In genomic region chr16:9099131-9099625, GRCh38 we compare ENCODE assay signal across 9 cellular contexts. TPM values are rescaled to one million over a fixed set of nuclear protein-coding genes. Genes with fewer than 3 reads are reported as not detected.
DNase-seq lines count a peak whose midpoint lies in the region; ATAC-seq, FAIRE-seq and TF ChIP-seq lines count a peak whose summit lies in the region.
"Had no signal": no experiment of that assay in that cellular context is flagged by ENCODE, and none has a peak within 500 bp of the region (broad histone marks: within the 10 kb centered on the region; RNA-seq: fewer than 3 reads in every experiment).

No MANE protein-coding gene starts in this region.

- peak overlapping the region; percentile 56 for H3K4me2 ChIP-seq in Loucy (ENCODE audit: low read depth, low read length, poor library complexity, severe bottlenecking)
- peak overlapping the region; percentile 66 for H3K4me2 ChIP-seq in GM12878 (ENCODE audit: control insufficient read depth, insufficient read depth)

- no peak for TF ChIP-seq EP300 in GM12878 (IDR thresholded peaks at IDR 0.05; ENCODE audit: borderline replicate concordance in 1 of 2, control insufficient read depth in 1 of 2, low read depth in 2 of 2, low read length in 2 of 2)
- TF ChIP-seq EP300 in suprapubic skin (IDR thresholded peaks at IDR 0.05), result no peak

- H3K79me2 ChIP-seq in Loucy (ENCODE audit: insufficient read depth, low read length), result peaks cover 100% of the 10 kb centered on the region
- peaks cover 100% of the 10 kb centered on the region for H3K79me2 ChIP-seq in GM12878 (ENCODE audit: control insufficient read depth, insufficient read depth, low read length)

- no peaks in the 10 kb centered on the region for H3F3A ChIP-seq in Loucy (ENCODE audit: low read depth)

- peak overlapping the region; percentile 15 for H3K27ac ChIP-seq in GM12878 (ENCODE audit: control insufficient read depth, insufficient read depth)
- H3K27ac ChIP-seq in psoas muscle, result peak overlapping the region; percentile 53
- H3K27ac ChIP-seq in suprapubic skin, result no peak overlapping the region

- H3K4me1 ChIP-seq in Loucy (ENCODE audit: insufficient read depth, low read length, poor library complexity, severe bottlenecking) (peaks cover 25% of the 10 kb centered on the region), GM12878 (ENCODE audit: control insufficient read depth, insufficient read depth, low read length) (peaks cover 18% of the 10 kb centered on the region), psoas muscle (peaks cover 93% of the 10 kb centered on the region), suprapubic skin (peaks cover 90% of the 10 kb centered on the region)

- H4K20me1 ChIP-seq in Loucy (ENCODE audit: insufficient read depth, low read length, poor library complexity, severe bottlenecking), result peaks cover 79% of the 10 kb centered on the region
- H4K20me1 ChIP-seq in GM12878 (ENCODE audit: control insufficient read depth, insufficient read depth), result peaks cover 17% of the 10 kb centered on the region

- TF ChIP-seq CTCF in Loucy (conservative IDR thresholded peaks at IDR 0.05; ENCODE audit: low read length) (no peak), GM12878 (IDR thresholded peaks at IDR 0.05 in 2 of 3, conservative IDR thresholded peaks at IDR 0.05 in 1 of 3; ENCODE audit: control insufficient read depth in 2 of 3, extremely low read depth in 1 of 3, insufficient read depth in 1 of 3, low read depth in 3 of 3, low read length in 3 of 3) (no peak), psoas muscle (IDR thresholded peaks at IDR 0.05) (no peak), suprapubic skin (IDR thresholded peaks at IDR 0.05) (no peak)

- no peak for TF ChIP-seq RAD21 in GM12878 (IDR thresholded peaks at IDR 0.05; ENCODE audit: insufficient read depth, low read depth, low read length)

- H3K9me2 ChIP-seq in Loucy (replicated peaks; ENCODE audit: low read depth, low read length), result no peaks in the 10 kb centered on the region

- H3K4me3 ChIP-seq in Loucy (ENCODE audit: low read length, poor library complexity, severe bottlenecking), result peak overlapping the region; percentile 31
- peak overlapping the region; percentile 48; the same call in 1 of the 2 replicates for H3K4me3 ChIP-seq in GM12878
- peak overlapping the region; percentile 26 for H3K4me3 ChIP-seq in psoas muscle
- H3K4me3 ChIP-seq in suprapubic skin, result no peak overlapping the region

- RAD21 ChIA-PET in GM12878 (lab: Charles Lee; ENCODE audit: unreplicated experiment), result interaction anchor here (1.4 kb wide), 1 partner anchor 8 kb away, joined by 5 read pairs; no protein-coding TSS in a partner anchor

- DNase-seq in GM12878 (ENCODE audit: low read depth, low spot score) (no peak), psoas muscle (no peak), NCI-H510A (lab: John Stamatoyannopoulos, UW) (no peak), KG1 (lab: John Stamatoyannopoulos, UW) (no peak), suprapubic skin (ENCODE audit: low spot score in 2 of 2) (no peak)

- H3K9me3 ChIP-seq in Loucy (ENCODE audit: insufficient read depth, low read depth, low read length) (no peaks in the 10 kb centered on the region), GM12878 (replicated peaks; ENCODE audit: control insufficient read depth, insufficient read depth, low read length) (no peaks in the 10 kb centered on the region), psoas muscle (no peaks in the 10 kb centered on the region), suprapubic skin (no peaks in the 10 kb centered on the region)

- POLR2A ChIA-PET in GM12878 (lab: Charles Lee), result interaction anchor here (0.9 kb wide), 1 partner anchor 12 kb away, joined by 3 read pairs; no protein-coding TSS in a partner anchor

- H3K36me3 ChIP-seq in Loucy (ENCODE audit: insufficient read depth, low read length) (peaks cover 15% of the 10 kb centered on the region; the same call in 1 of the 2 replicates), GM12878 (ENCODE audit: control insufficient read depth in 2 of 2, insufficient read depth in 2 of 2, low read length in 1 of 2) (peaks cover 2 to 22% of the 10 kb centered on the region in 2 experiments), psoas muscle (ENCODE audit: insufficient read depth in 1 of 2, low read depth in 1 of 2) (peaks cover 6 to 43% of the 10 kb centered on the region in 2 donors), suprapubic skin (peaks cover 19% of the 10 kb centered on the region)

- no peak for TF ChIP-seq POLR2A in GM12878 (IDR thresholded peaks at IDR 0.05; ENCODE audit: low read depth, low read length)
- TF ChIP-seq POLR2A in suprapubic skin (IDR thresholded peaks at IDR 0.05), result no peak

- in situ Hi-C loops in GM12878 (cut with MboI), result no loop called here

- ATAC-seq in GM19025 (IDR thresholded peaks at IDR 0.05; ENCODE audit: low read depth, unreplicated experiment), result peak; percentile 54
- peak; percentile 59 for ATAC-seq in GM12878
- ATAC-seq in psoas muscle, result peak; percentile 14 to 64 (median 36)
- ATAC-seq in HG03354 (IDR thresholded peaks at IDR 0.05; ENCODE audit: poor library complexity, severe bottlenecking, unreplicated experiment), result no peak
- ATAC-seq: Panc1 had no signal

- peak; percentile 83 for FAIRE-seq in GM12878 (lab: Jason Lieb, UNC)

- intact Hi-C loops in GM12878 (cut with micrococcal nuclease; ENCODE audit: unreplicated experiment) (no loop called here), psoas muscle (cut with DNase I) (loop anchor here in 1 of 2 donors (10.0 kb wide), 1 partner anchor 214 kb away; the partner anchor contains the start of gene LITAFD)

- H3K9ac ChIP-seq in Loucy (ENCODE audit: low read depth, low read length, poor library complexity, severe bottlenecking), result no peak overlapping the region
- no peak overlapping the region for H3K9ac ChIP-seq in GM12878 (ENCODE audit: control insufficient read depth, insufficient read depth, low read length)

- SMC1A ChIA-PET in GM12878 (lab: Charles Lee; ENCODE audit: uncharacterized antibody, unreplicated experiment), result interaction anchor here (1.3 to 7.6 kb wide), 3 partner anchors 12 to 37 kb away, joined by 4 to 44 read pairs (median 14); no protein-coding TSS in a partner anchor

- WGBS in GM12878 (ENCODE audit: insufficient coverage, insufficient replicate concordance, low lambda C conversion rate, missing lambda C conversion rate), result 8% methylated on average over 5 of the region's 5 CpGs
- 31 to 50% (median 35%) methylated on average over 5 of the region's 5 CpGs for WGBS in psoas muscle, 3 donors
- WGBS in suprapubic skin, result 52% methylated on average over 5 of the region's 5 CpGs

- H3K27me3 ChIP-seq in Loucy (ENCODE audit: insufficient read depth, low read length, poor library complexity, severe bottlenecking), result no peaks in the 10 kb centered on the region
- no peaks in the 10 kb centered on the region for H3K27me3 ChIP-seq in GM12878 (replicated peaks in 1 of 2; ENCODE audit: control insufficient read depth in 2 of 2, insufficient read depth in 2 of 2, low read length in 1 of 2)
- no peaks in the 10 kb centered on the region for H3K27me3 ChIP-seq in psoas muscle (ENCODE audit: insufficient read depth in 3 of 3, low read length in 2 of 3)
- no peaks in the 10 kb centered on the region for H3K27me3 ChIP-seq in suprapubic skin

- CTCF ChIA-PET in GM12878 (lab: Yijun Ruan, JAX), result interaction anchor here (1.4 to 7.9 kb wide), 2 partner anchors 36 to 164 kb away, joined by 3 to 33 read pairs; no protein-coding TSS in a partner anchor

- BruUV-seq in GM12878 (replicated peaks; lab: Mats Ljungman, UMichigan), result no TSS peak

- H2AFZ ChIP-seq in Loucy (ENCODE audit: low read length), result no peak overlapping the region
- no peak overlapping the region for H2AFZ ChIP-seq in GM12878 (ENCODE audit: control insufficient read depth, low read depth, low read length)

RNA-seq across cellular contexts. Expression of gene HAPSTR1, which starts 7.7 kb away (rescaled TPM):
- 114 and 120 TPM in 2 replicates for total RNA-seq in GM12878 (2013; cell fraction: nucleolus; rRNA removed)
- total RNA-seq in GM12878 (2014; rRNA removed), result 37.5 and 43.6 TPM in 2 replicates
- total RNA-seq in GM12878 (2014; rRNA removed; fragmentation: Illumina TruSeq; extraction: Trizol), result 36.4 and 37.2 TPM in 2 replicates
- 50.3 and 52.5 TPM in 2 replicates for total RNA-seq in GM12878 (2021)
- 15.6 TPM for polyA plus RNA-seq in GM12878 (2011; ENCODE audit: low read depth)
- 32.5 and 43.1 TPM in 2 replicates for polyA plus RNA-seq in GM12878 (2011; rRNA removed)
- 13.9 and 20.3 TPM in 2 replicates for polyA plus RNA-seq in GM12878 (2011; cell fraction: cytosol; rRNA removed)
- 15.3 and 17.4 TPM in 2 replicates for polyA plus RNA-seq in GM12878 (2011; cell fraction: nucleus; rRNA removed)
- 19.7 TPM in 2 replicates for polyA plus RNA-seq in GM12878 (2012)
- polyA plus RNA-seq in GM12878 (2014; fragmentation: Illumina TruSeq; extraction: Trizol), result 22.7 and 25.4 TPM in 2 replicates
- 10 to 100 TPM in 1 of 2 experiments, 1 to 10 TPM in 1; 8.7 to 12.5 TPM for polyA plus RNA-seq in GM12878 (2014; fragmentation: Nextera tagmentation; extraction: Ambion mirVana)
- 21.7 and 23.5 TPM in 2 replicates for polyA plus RNA-seq in GM12878 (2014; rRNA removed)
- 10 to 100 TPM; 10.3 to 11.7 TPM for polyA plus RNA-seq in GM12878 (2016; fragmentation: Nextera tagmentation; extraction: Ambion mirVana)
- 43.4 and 59.5 TPM in 2 replicates for polyA minus RNA-seq in GM12878 (2011; rRNA and poly(A)+ RNA removed)
- polyA minus RNA-seq in GM12878 (2011; cell fraction: cytosol; rRNA and poly(A)+ RNA removed), result 19.5 and 23.3 TPM in 2 replicates
- 13.7 and 22.6 TPM in 2 replicates for polyA minus RNA-seq in GM12878 (2011; cell fraction: nucleus; rRNA and poly(A)+ RNA removed)
- total RNA-seq in psoas muscle, result 10 to 100 TPM; 54.5 to 80.0 (median 73.5) TPM
- polyA plus RNA-seq in psoas muscle, result 10 to 100 TPM; 15.1 to 44.5 (median 18.2) TPM
- 10 to 100 TPM; 40.4 to 52.7 (median 47.4) TPM for total RNA-seq in suprapubic skin
